In the genomic region with DNA sequence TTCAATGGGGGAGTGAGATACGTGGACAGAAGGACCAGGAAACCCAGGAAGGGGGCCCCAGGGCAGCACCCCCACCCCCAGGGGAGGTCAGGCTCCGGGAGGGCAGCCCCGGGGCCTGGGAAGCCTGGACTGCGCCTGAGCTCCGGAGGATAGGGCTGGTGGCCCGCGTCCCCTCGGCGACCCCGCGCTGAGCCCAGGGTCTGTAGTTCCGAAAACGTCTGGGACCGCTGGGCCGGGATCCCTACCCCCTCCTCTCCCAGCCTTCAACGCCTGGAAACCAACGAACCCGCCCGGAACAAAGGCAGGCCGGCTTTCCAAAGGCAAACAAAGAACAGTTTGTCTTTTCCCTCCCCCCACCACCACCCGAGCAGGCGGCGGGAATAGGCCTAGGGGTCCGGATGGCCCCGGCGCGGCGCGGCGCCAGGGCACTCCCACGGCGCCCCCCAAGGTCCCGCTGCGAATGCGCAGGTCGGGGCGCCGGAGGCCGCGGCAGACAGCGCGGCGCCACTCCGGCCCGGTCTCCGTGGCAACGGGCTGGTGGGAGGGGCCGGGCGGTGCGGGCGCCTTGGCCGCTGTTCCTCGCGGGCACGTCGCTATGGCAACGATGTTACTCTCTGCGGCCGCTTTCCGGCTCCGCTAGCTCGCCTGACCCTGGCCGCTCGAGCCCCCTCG, we compare ENCODE assay signal across 8 cellular contexts.
DNase-seq lines count a peak whose midpoint lies in the region; ATAC-seq and TF ChIP-seq lines count a peak whose summit lies in the region.

No MANE protein-coding gene starts in this region.

- ATAC-seq in GM19324 (IDR thresholded peaks at IDR 0.05; ENCODE audit: low FRiP score, unreplicated experiment): peak; percentile 78
- peak; percentile 91 for ATAC-seq in stimulated activated naive CD8-positive, alpha-beta T cell treated with anti-CD3 and anti-CD28 coated beads, Interleukin-15, Interleukin-2, amounts not matched to agents 100 U/mL and 50 U/mL, for 24 hours

- CTCF ChIA-PET in RWPE1 (lab: Yijun Ruan, JAX): no interaction called here

- H3K9me3 Mint-ChIP-seq in nephron: no peaks in the 10 kb centered on the region

- peak overlapping the region; percentile 68 to 80 (median 79) for H3K4me3 Mint-ChIP-seq in nephron

- H3K36me3 Mint-ChIP-seq in nephron (ENCODE audit: low read depth): no peaks in the 10 kb centered on the region

- H3K27ac ChIP-seq in RWPE1: no peak overlapping the region

- 0 out of 2 replicates have a peak, but pooled peaks have one; percentile 11 for TF ChIP-seq CTCF in RWPE1 (conservative IDR thresholded peaks at IDR 0.05; ENCODE audit: low read depth)
- no peak for TF ChIP-seq CTCF in nephron (IDR thresholded peaks at IDR 0.05; ENCODE audit: unreplicated experiment in 3 of 3)

- H3K4me1 Mint-ChIP-seq in nephron: peaks cover 57% of the 10 kb centered on the region

- DNase-seq in ACHN: peak; percentile 84
- peak; percentile 92 for DNase-seq in LoVo (ENCODE audit: low spot score)
- peak; percentile 81 for DNase-seq in RWPE1 (ENCODE audit: low spot score)
- peak; percentile 87 for DNase-seq in activated effector memory CD4-positive, alpha-beta T cell treated with anti-CD3 and anti-CD28 coated beads, Interleukin-2, amount 50 U/mL, for 16 hours
- DNase-seq in fibroblast of the conjunctiva (ENCODE audit: low read depth): peak; percentile 74
- peak; percentile 86 for DNase-seq in stimulated activated naive CD8-positive, alpha-beta T cell treated with anti-CD3 and anti-CD28 coated beads, Interleukin-15, Interleukin-2, amounts not matched to agents 100 U/mL and 50 U/mL, for 24 hours

- H3K27ac Mint-ChIP-seq in nephron: peak overlapping the region; percentile 100

- POLR2A ChIA-PET in RWPE1 (lab: Yijun Ruan, JAX; ENCODE audit: low non-redundant PET): no interaction called here

- in situ Hi-C loops in ACHN (cut with HindIII; ENCODE audit: low pct_ligation_motif_present, low pct_unique_long_range_greater_than_20kb, low sequenced_read_pairs): no loop called here

- peaks cover 4% of the 10 kb centered on the region for H3K27me3 Mint-ChIP-seq in nephron (ENCODE audit: low read depth)
